In the genomic region with DNA sequence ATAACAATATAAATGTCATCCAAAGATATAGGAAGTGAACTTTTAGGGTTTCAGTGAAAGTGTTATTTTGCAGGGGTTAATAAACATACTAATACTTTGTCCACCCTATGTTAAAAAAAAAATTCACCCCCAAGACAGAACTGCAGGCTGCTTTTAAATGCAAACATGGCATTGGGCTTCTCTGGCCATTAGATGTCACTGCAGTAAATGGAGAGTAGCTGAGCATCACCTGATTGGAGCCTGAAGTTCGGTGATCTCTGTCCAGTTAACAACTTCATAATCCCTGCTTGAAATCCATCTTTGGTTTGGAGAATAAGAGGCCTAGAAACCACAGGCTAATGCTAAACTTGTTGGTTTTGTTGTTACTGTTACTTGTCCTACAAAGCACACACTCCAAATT, we compare ENCODE assay signal across 11 cellular contexts. TPM values are rescaled to one million over a fixed set of nuclear protein-coding genes. Genes with fewer than 3 reads are reported as not detected.
A peak's percentile ranks its signal among the peaks of the same experiment; 100 is the strongest.
DNase-seq lines count a peak whose midpoint lies in the region; ATAC-seq, FAIRE-seq and TF ChIP-seq lines count a peak whose summit lies in the region.
"Had no signal": no experiment of that assay in that cellular context is flagged by ENCODE, and none has a peak within 500 bp of the region (broad histone marks: within the 10 kb centered on the region; RNA-seq: fewer than 3 reads in every experiment).

No MANE protein-coding gene starts in this region.

- TF ChIP-seq POLR2A in HCT116 (IDR thresholded peaks at IDR 0.05; ENCODE audit: borderline replicate concordance, extremely low read depth, insufficient read depth, insufficient read length), result no peak

- H3K4me1 Mint-ChIP-seq in stimulated activated effector memory CD8-positive, alpha-beta T cell treated with anti-CD3 and anti-CD28 coated beads, Interleukin-12 subunit alpha, Interleukin-12 subunit beta, amount 100 ng/mL, for 72 hours, result no peaks in the 10 kb centered on the region
- H3K4me1 Mint-ChIP-seq: activated B cell treated with CpG ODN at 0.5 μM for 24 hours; activated naive CD8-positive, alpha-beta T cell treated with anti-CD3 and anti-CD28 coated beads for 36 hours had no signal

- H3K4me1 ChIP-seq in HCT116 (ENCODE audit: control insufficient read depth in 1 of 2, insufficient read depth in 2 of 2, low read length in 2 of 2) (no peaks in the 10 kb centered on the region), kidney (ENCODE audit: control insufficient read depth in 1 of 2, insufficient read depth in 1 of 2, low read depth in 1 of 2, low read length in 2 of 2) (peaks cover 0 to 3% of the 10 kb centered on the region in 2 donors)
- H3K4me1 ChIP-seq: esophagus squamous epithelium had no signal

- no TSS peak for BruUV-seq in HCT116 (replicated peaks; lab: Mats Ljungman, UMichigan)

- no peaks in the 10 kb centered on the region for H3K79me2 ChIP-seq in HCT116 (ENCODE audit: insufficient read depth, low read length)

- no peak overlapping the region for H3K4me3 ChIP-seq in HCT116 (replicated peaks in 1 of 2; ENCODE audit: low read depth in 1 of 2, low read length in 2 of 2)
- H3K4me3 ChIP-seq in kidney (ENCODE audit: low read length in 2 of 2), result no peak overlapping the region
- H3K4me3 ChIP-seq: esophagus squamous epithelium had no signal

- RAD21 ChIA-PET in HCT116 (lab: Charles Lee; ENCODE audit: low non-redundant PET in 1 of 2, low total read pairs in 2 of 2, uncharacterized antibody in 2 of 2, unreplicated experiment in 2 of 2), result no interaction called here

- no peaks in the 10 kb centered on the region for H3K9me3 Mint-ChIP-seq in stimulated activated effector memory CD8-positive, alpha-beta T cell treated with anti-CD3 and anti-CD28 coated beads, Interleukin-12 subunit alpha, Interleukin-12 subunit beta, amount 100 ng/mL, for 72 hours
- H3K9me3 Mint-ChIP-seq: activated B cell treated with CpG ODN at 0.5 μM for 24 hours; activated naive CD8-positive, alpha-beta T cell treated with anti-CD3 and anti-CD28 coated beads for 36 hours had no signal

- ATAC-seq in HCT116 (no peak), GM19328 (IDR thresholded peaks at IDR 0.05; ENCODE audit: unreplicated experiment) (no peak), GM18873 (IDR thresholded peaks at IDR 0.05; ENCODE audit: low FRiP score, unreplicated experiment) (no peak)
- ATAC-seq in stimulated activated effector memory CD8-positive, alpha-beta T cell treated with anti-CD3 and anti-CD28 coated beads, Interleukin-12 subunit alpha, Interleukin-12 subunit beta, amount 100 ng/mL, for 72 hours, result no peak

- no peak overlapping the region for H3K4me3 Mint-ChIP-seq in stimulated activated effector memory CD8-positive, alpha-beta T cell treated with anti-CD3 and anti-CD28 coated beads, Interleukin-12 subunit alpha, Interleukin-12 subunit beta, amount 100 ng/mL, for 72 hours
- H3K4me3 Mint-ChIP-seq: activated B cell treated with CpG ODN at 0.5 μM for 24 hours; activated naive CD8-positive, alpha-beta T cell treated with anti-CD3 and anti-CD28 coated beads for 36 hours had no signal

- no peaks in the 10 kb centered on the region for H3K27me3 ChIP-seq in HCT116 (ENCODE audit: insufficient read depth, low read length)
- H3K27me3 ChIP-seq: esophagus squamous epithelium had no signal

- H3K9me2 ChIP-seq in HCT116 (ENCODE audit: insufficient read depth), result no peaks in the 10 kb centered on the region

- no peak overlapping the region for H3K27ac Mint-ChIP-seq in stimulated activated effector memory CD8-positive, alpha-beta T cell treated with anti-CD3 and anti-CD28 coated beads, Interleukin-12 subunit alpha, Interleukin-12 subunit beta, amount 100 ng/mL, for 72 hours
- H3K27ac Mint-ChIP-seq: activated B cell treated with CpG ODN at 0.5 μM for 24 hours; activated naive CD8-positive, alpha-beta T cell treated with anti-CD3 and anti-CD28 coated beads for 36 hours had no signal

- POLR2A ChIA-PET in HCT116 (lab: Charles Lee), result no interaction called here

- H3K36me3 ChIP-seq in HCT116 (ENCODE audit: control insufficient read depth in 1 of 2, insufficient read depth in 2 of 2, low read length in 2 of 2) (no peaks in the 10 kb centered on the region), kidney (ENCODE audit: control insufficient read depth in 1 of 2, insufficient read depth in 2 of 2, low read length in 2 of 2) (no peaks in the 10 kb centered on the region)

- in situ Hi-C loops in SK-MEL-5 (cut with HindIII; ENCODE audit: low pct_unique_long_range_greater_than_20kb, low sequenced_read_pairs), result no loop called here

- H3K9me3 ChIP-seq in HCT116 (ENCODE audit: control insufficient read depth in 1 of 2, insufficient read depth in 1 of 2, low read depth in 1 of 2, low read length in 2 of 2) (no peaks in the 10 kb centered on the region), kidney (ENCODE audit: control insufficient read depth in 1 of 2, low read length in 2 of 2) (no peaks in the 10 kb centered on the region)
- H3K9me3 ChIP-seq: esophagus squamous epithelium had no signal

- DNase-seq in D721Med (ENCODE audit: insufficient read length, low spot score), result no peak
- DNase-seq in HCT116 (ENCODE audit: low read depth, low spot score), result no peak
- DNase-seq in SK-MEL-5 (ENCODE audit: low read depth, low spot score), result peak; percentile 46
- DNase-seq in kidney, result no peak
- DNase-seq in stimulated activated effector memory CD8-positive, alpha-beta T cell treated with anti-CD3 and anti-CD28 coated beads, Interleukin-12 subunit alpha, Interleukin-12 subunit beta, amount 100 ng/mL, for 72 hours (ENCODE audit: low spot score in 2 of 2), result no peak
- no peak for DNase-seq in activated effector memory CD4-positive, alpha-beta T cell treated with anti-CD3 and anti-CD28 coated beads, Interleukin-2, amount 50 U/mL, for 16 hours
- DNase-seq: activated B cell treated with CpG ODN at 0.5 μM for 24 hours; activated naive CD8-positive, alpha-beta T cell treated with anti-CD3 and anti-CD28 coated beads for 36 hours; esophagus squamous epithelium had no signal

- H4K20me1 ChIP-seq in HCT116 (ENCODE audit: insufficient read depth), result no peaks in the 10 kb centered on the region

- peak; percentile 24 for TF ChIP-seq CTCF in D721Med (IDR thresholded peaks at IDR 0.05; ENCODE audit: insufficient read depth, missing control alignments)
- peak in 1 of 3 experiments; percentile 18; a peak in 1 of 6 replicates for TF ChIP-seq CTCF in HCT116 (IDR thresholded peaks at IDR 0.05 in 2 of 3, conservative IDR thresholded peaks at IDR 0.05 in 1 of 3; ENCODE audit: borderline replicate concordance in 1 of 3, insufficient read depth in 1 of 3, low read depth in 2 of 3, low read length in 2 of 3)
- TF ChIP-seq CTCF in kidney (IDR thresholded peaks at IDR 0.05; ENCODE audit: borderline replicate concordance, extremely low read depth, insufficient read depth), result peak; percentile 35

- H3K4me2 ChIP-seq in HCT116 (ENCODE audit: low read length), result no peak overlapping the region

- intact Hi-C loops in HCT116 (cut with micrococcal nuclease), result no loop called here
- intact Hi-C loops in kidney (cut with DNase I), result no loop called here

- CTCF ChIA-PET in HCT116 (lab: Charles Lee), result interaction anchor here (1.0 kb wide), 1 partner anchor 95 kb away, joined by 3 read pairs; no protein-coding TSS in a partner anchor

- no peak overlapping the region for H3K27ac ChIP-seq in HCT116 (ENCODE audit: low read depth, low read length)
- H3K27ac ChIP-seq in kidney (ENCODE audit: low read depth in 2 of 2, low read length in 2 of 2), result no peak overlapping the region
- H3K27ac ChIP-seq: esophagus squamous epithelium had no signal

- FAIRE-seq in D721Med (lab: Jason Lieb, UNC) (no peak), kidney (lab: Jason Lieb, UNC) (no peak)

- H3K9ac ChIP-seq in HCT116 (ENCODE audit: low read length) (no peak overlapping the region), kidney (ENCODE audit: low read length in 2 of 2) (no peak overlapping the region)

- TF ChIP-seq RAD21 in HCT116 (IDR thresholded peaks at IDR 0.05; ENCODE audit: low read depth), result 0 out of 2 replicates have a peak, but pooled peaks have one; percentile 20

- no peak overlapping the region for H2AFZ ChIP-seq in HCT116 (ENCODE audit: low read depth, low read length, poor library complexity, severe bottlenecking)

- peaks cover 12% of the 10 kb centered on the region for H3K36me3 Mint-ChIP-seq in stimulated activated effector memory CD8-positive, alpha-beta T cell treated with anti-CD3 and anti-CD28 coated beads, Interleukin-12 subunit alpha, Interleukin-12 subunit beta, amount 100 ng/mL, for 72 hours

TF ChIP-seq in HCT116, 20 proteins besides CTCF, POLR2A, EP300 and RAD21:
- no peak for TF ChIP-seq SRF (IDR thresholded peaks at IDR 0.05; ENCODE audit: low read depth)

RNA-seq across cellular contexts. Expression of a gene that starts 18.7 kb away (rescaled TPM):
- total RNA-seq in HCT116 (2021; ENCODE audit: unreplicated experiment) (14.1 TPM), kidney (15.5 TPM)
- 10.5 and 13.9 TPM in 2 replicates for polyA plus RNA-seq in HCT116 (2012)
- 18.9 and 19.2 TPM in 2 replicates for total RNA-seq in SK-MEL-5 (2014; rRNA removed; shearing (Covaris generic))
- 18.2 and 18.8 TPM in 2 replicates for polyA plus RNA-seq in SK-MEL-5 (2015; cell fraction: cytosol; rRNA removed)
- polyA plus RNA-seq in SK-MEL-5 (2015; cell fraction: nucleus; rRNA removed), result 2.8 and 5.2 TPM in 2 replicates
- polyA plus RNA-seq in kidney (ENCODE audit: insufficient read depth, low read depth, low replicate concordance), result 10.1 TPM

RNA-seq across cellular contexts. Expression of a gene that starts 50.4 kb away (rescaled TPM):
- total RNA-seq in HCT116 (2021; ENCODE audit: unreplicated experiment) (641 TPM), kidney (224 TPM)
- polyA plus RNA-seq in HCT116 (2012), result 705 and 749 TPM in 2 replicates
- 234 and 243 TPM in 2 replicates for total RNA-seq in SK-MEL-5 (2014; rRNA removed; shearing (Covaris generic))
- 688 and 821 TPM in 2 replicates for polyA plus RNA-seq in SK-MEL-5 (2015; cell fraction: cytosol; rRNA removed)
- 306 and 356 TPM in 2 replicates for polyA plus RNA-seq in SK-MEL-5 (2015; cell fraction: nucleus; rRNA removed)
- 850 TPM for polyA plus RNA-seq in kidney (ENCODE audit: insufficient read depth, low read depth, low replicate concordance)
